ENCODE assay signal across 15 cellular contexts in genomic region chr3:172654470-172654869, GRCh38. TPM values are rescaled to one million over a fixed set of nuclear protein-coding genes. Genes with fewer than 3 reads are reported as not detected.
DNase-seq lines count a peak whose midpoint lies in the region; ATAC-seq and TF ChIP-seq lines count a peak whose summit lies in the region.
"Had no signal": no experiment of that assay in that cellular context is flagged by ENCODE, and none has a peak within 500 bp of the region (broad histone marks: within the 10 kb centered on the region; RNA-seq: fewer than 3 reads in every experiment).

No MANE protein-coding gene starts in this region.

- TF ChIP-seq RAD21 in Ishikawa (IDR thresholded peaks at IDR 0.05; ENCODE audit: low read depth), result no peak

- H3K36me3 Mint-ChIP-seq in natural killer cell (no peaks in the 10 kb centered on the region), immature natural killer cell (peaks cover 3 to 16% (median 12%) of the 10 kb centered on the region in 3 donors)
- H3K36me3 Mint-ChIP-seq in natural killer cell treated with Interleukin-12 subunit alpha and Interleukin-12 subunit beta and Interleukin-15 and Interleukin-18, amount 100 ng/mL, for 72 hours, result no peaks in the 10 kb centered on the region
- no peaks in the 10 kb centered on the region for H3K36me3 Mint-ChIP-seq in activated T-helper 2 cell treated with anti-CD3 and anti-CD28 coated beads, Interferon-gamma antibody, Interleukin-2, Interleukin-4, amounts not matched to agents 10 μg/mL and 5 μg/mL and 100 μg/mL, durations not matched to agents 14 hours and 24 hours and 36 hours (ENCODE audit: low read depth)
- no peaks in the 10 kb centered on the region for H3K36me3 Mint-ChIP-seq in effector memory CD8-positive, alpha-beta T cell (ENCODE audit: insufficient read depth)
- no peaks in the 10 kb centered on the region for H3K36me3 Mint-ChIP-seq in activated CD4-positive, alpha-beta memory T cell treated with anti-CD3 and anti-CD28 coated beads for 36 hours
- H3K36me3 Mint-ChIP-seq: CD8-positive, alpha-beta memory T cell; IgD-negative memory B cell had no signal

- peak overlapping the region in 1 of 2 donors; percentile 50 for H3K27ac Mint-ChIP-seq in natural killer cell
- peak overlapping the region in 1 of 2 donors; percentile 30 for H3K27ac Mint-ChIP-seq in natural killer cell treated with Interleukin-12 subunit alpha and Interleukin-12 subunit beta and Interleukin-15 and Interleukin-18, amount 100 ng/mL, for 72 hours
- H3K27ac Mint-ChIP-seq in immature natural killer cell, result peak overlapping the region in 4 of 6 donors; percentile 15 to 76 (median 32)
- H3K27ac Mint-ChIP-seq in activated T-helper 2 cell treated with anti-CD3 and anti-CD28 coated beads, Interferon-gamma antibody, Interleukin-2, Interleukin-4, amounts not matched to agents 10 μg/mL and 5 μg/mL and 100 μg/mL, durations not matched to agents 14 hours and 24 hours and 36 hours, result no peak overlapping the region
- H3K27ac Mint-ChIP-seq in effector memory CD8-positive, alpha-beta T cell, result no peak overlapping the region
- H3K27ac Mint-ChIP-seq in activated CD4-positive, alpha-beta memory T cell treated with anti-CD3 and anti-CD28 coated beads for 36 hours, result no peak overlapping the region
- H3K27ac Mint-ChIP-seq: CD8-positive, alpha-beta memory T cell; IgD-negative memory B cell had no signal

- CTCF ChIA-PET in activated CD4-positive, alpha-beta memory T cell treated with anti-CD3 and anti-CD28 coated beads for 36 hours (lab: Charles Lee), result interaction anchor here (1.6 kb wide), 1 partner anchor 14 kb away, joined by 8 read pairs; no protein-coding TSS in a partner anchor

- ATAC-seq in natural killer cell, result no peak
- no peak for ATAC-seq in natural killer cell treated with Interleukin-12 subunit alpha and Interleukin-12 subunit beta and Interleukin-15 and Interleukin-18, amount 100 ng/mL, for 72 hours
- no peak for ATAC-seq in effector memory CD8-positive, alpha-beta T cell (replicated peaks)
- ATAC-seq: HCT116 had no signal

- TF ChIP-seq CTCF in natural killer cell (IDR thresholded peaks at IDR 0.05), result no peak

- no peak for TF ChIP-seq EP300 in Ishikawa (IDR thresholded peaks at IDR 0.05; ENCODE audit: borderline replicate concordance)

- peaks cover 0 to 2% of the 10 kb centered on the region in 2 donors for H3K9me3 Mint-ChIP-seq in natural killer cell
- H3K9me3 Mint-ChIP-seq in natural killer cell treated with Interleukin-12 subunit alpha and Interleukin-12 subunit beta and Interleukin-15 and Interleukin-18, amount 100 ng/mL, for 72 hours, result no peaks in the 10 kb centered on the region
- H3K9me3 Mint-ChIP-seq in immature natural killer cell, result no peaks in the 10 kb centered on the region
- H3K9me3 Mint-ChIP-seq in activated T-helper 2 cell treated with anti-CD3 and anti-CD28 coated beads, Interferon-gamma antibody, Interleukin-2, Interleukin-4, amounts not matched to agents 10 μg/mL and 5 μg/mL and 100 μg/mL, durations not matched to agents 14 hours and 24 hours and 36 hours, result no peaks in the 10 kb centered on the region
- no peaks in the 10 kb centered on the region for H3K9me3 Mint-ChIP-seq in effector memory CD8-positive, alpha-beta T cell
- H3K9me3 Mint-ChIP-seq in activated CD4-positive, alpha-beta memory T cell treated with anti-CD3 and anti-CD28 coated beads for 36 hours, result no peaks in the 10 kb centered on the region
- H3K9me3 Mint-ChIP-seq: CD8-positive, alpha-beta memory T cell; IgD-negative memory B cell had no signal

- H3K4me1 Mint-ChIP-seq in natural killer cell, result peaks cover 32 to 39% of the 10 kb centered on the region in 2 donors
- H3K4me1 Mint-ChIP-seq in natural killer cell treated with Interleukin-12 subunit alpha and Interleukin-12 subunit beta and Interleukin-15 and Interleukin-18, amount 100 ng/mL, for 72 hours (ENCODE audit: low read depth in 2 of 2), result peaks cover 23 to 26% of the 10 kb centered on the region in 2 donors
- H3K4me1 Mint-ChIP-seq in immature natural killer cell, result peaks cover 28 to 31% of the 10 kb centered on the region in 2 donors
- H3K4me1 Mint-ChIP-seq in activated T-helper 2 cell treated with anti-CD3 and anti-CD28 coated beads, Interferon-gamma antibody, Interleukin-2, Interleukin-4, amounts not matched to agents 10 μg/mL and 5 μg/mL and 100 μg/mL, durations not matched to agents 14 hours and 24 hours and 36 hours (ENCODE audit: low read depth), result no peaks in the 10 kb centered on the region
- peaks cover 3 to 5% of the 10 kb centered on the region in 2 donors for H3K4me1 Mint-ChIP-seq in effector memory CD8-positive, alpha-beta T cell (ENCODE audit: low read depth in 2 of 2)
- H3K4me1 Mint-ChIP-seq in activated CD4-positive, alpha-beta memory T cell treated with anti-CD3 and anti-CD28 coated beads for 36 hours (ENCODE audit: low read depth), result no peaks in the 10 kb centered on the region

- H3K27me3 Mint-ChIP-seq in natural killer cell (ENCODE audit: low read depth in 2 of 2) (no peaks in the 10 kb centered on the region), immature natural killer cell (ENCODE audit: low read depth in 3 of 3) (no peaks in the 10 kb centered on the region)
- no peaks in the 10 kb centered on the region for H3K27me3 Mint-ChIP-seq in natural killer cell treated with Interleukin-12 subunit alpha and Interleukin-12 subunit beta and Interleukin-15 and Interleukin-18, amount 100 ng/mL, for 72 hours
- H3K27me3 Mint-ChIP-seq in activated T-helper 2 cell treated with anti-CD3 and anti-CD28 coated beads, Interferon-gamma antibody, Interleukin-2, Interleukin-4, amounts not matched to agents 10 μg/mL and 5 μg/mL and 100 μg/mL, durations not matched to agents 14 hours and 24 hours and 36 hours (ENCODE audit: low read depth), result no peaks in the 10 kb centered on the region
- H3K27me3 Mint-ChIP-seq in effector memory CD8-positive, alpha-beta T cell, result no peaks in the 10 kb centered on the region
- no peaks in the 10 kb centered on the region for H3K27me3 Mint-ChIP-seq in activated CD4-positive, alpha-beta memory T cell treated with anti-CD3 and anti-CD28 coated beads for 36 hours
- H3K27me3 Mint-ChIP-seq: CD8-positive, alpha-beta memory T cell; IgD-negative memory B cell had no signal

- DNase-seq in natural killer cell (no peak), immature natural killer cell (no peak)
- no peak for DNase-seq in natural killer cell treated with Interleukin-12 subunit alpha and Interleukin-12 subunit beta and Interleukin-15 and Interleukin-18, amount 100 ng/mL, for 72 hours (ENCODE audit: low spot score)
- DNase-seq in activated T-helper 2 cell treated with anti-CD3 and anti-CD28 coated beads, Interferon-gamma antibody, Interleukin-2, Interleukin-4, amounts not matched to agents 10 μg/mL and 5 μg/mL and 100 μg/mL, durations not matched to agents 14 hours and 24 hours and 36 hours (ENCODE audit: low spot score), result no peak
- no peak for DNase-seq in effector memory CD8-positive, alpha-beta T cell
- DNase-seq in activated CD4-positive, alpha-beta memory T cell treated with anti-CD3 and anti-CD28 coated beads for 36 hours, result no peak
- DNase-seq: 8988T; AML-193; Caco-2; CD8-positive, alpha-beta memory T cell; DND-41; GDM1 had no signal

- POLR2A ChIA-PET in activated CD4-positive, alpha-beta memory T cell treated with anti-CD3 and anti-CD28 coated beads for 36 hours (lab: Charles Lee), result no interaction called here

- H3K4me3 Mint-ChIP-seq in natural killer cell (peak overlapping the region; percentile 18), immature natural killer cell (peak overlapping the region in 2 of 5 donors; percentile 30 to 46)
- no peak overlapping the region for H3K4me3 Mint-ChIP-seq in natural killer cell treated with Interleukin-12 subunit alpha and Interleukin-12 subunit beta and Interleukin-15 and Interleukin-18, amount 100 ng/mL, for 72 hours
- H3K4me3 Mint-ChIP-seq in activated T-helper 2 cell treated with anti-CD3 and anti-CD28 coated beads, Interferon-gamma antibody, Interleukin-2, Interleukin-4, amounts not matched to agents 10 μg/mL and 5 μg/mL and 100 μg/mL, durations not matched to agents 14 hours and 24 hours and 36 hours (ENCODE audit: low read depth), result no peak overlapping the region
- H3K4me3 Mint-ChIP-seq in effector memory CD8-positive, alpha-beta T cell, result no peak overlapping the region
- no peak overlapping the region for H3K4me3 Mint-ChIP-seq in activated CD4-positive, alpha-beta memory T cell treated with anti-CD3 and anti-CD28 coated beads for 36 hours
- H3K4me3 Mint-ChIP-seq: CD8-positive, alpha-beta memory T cell; IgD-negative memory B cell had no signal

- intact Hi-C loops in natural killer cell (cut with micrococcal nuclease), result no loop called here
- intact Hi-C loops in activated T-helper 2 cell treated with anti-CD3 and anti-CD28 coated beads, Interferon-gamma antibody, Interleukin-2, Interleukin-4, amounts not matched to agents 10 μg/mL and 5 μg/mL and 100 μg/mL, durations not matched to agents 14 hours and 24 hours and 36 hours (cut with micrococcal nuclease), result no loop called here
- intact Hi-C loops in activated CD4-positive, alpha-beta memory T cell treated with anti-CD3 and anti-CD28 coated beads for 36 hours (cut with micrococcal nuclease), result no loop called here

TF ChIP-seq in Ishikawa, 13 proteins besides CTCF, POLR2A, EP300 and RAD21:
- 0 out of 2 replicates have a peak, but pooled peaks have one; percentile 15 for TF ChIP-seq CREB1 (IDR thresholded peaks at IDR 0.05; ENCODE audit: low read depth)
- TF ChIP-seq YY1 (IDR thresholded peaks at IDR 0.05; ENCODE audit: low read depth), result no peak
TF ChIP-seq in Ishikawa: peak in this region for 1.

RNA-seq across cellular contexts. Expression of gene NCEH1, which starts 56.4 kb away (rescaled TPM):
- total RNA-seq in natural killer cell, result 1 to 10 TPM; 3.5 to 6.8 (median 5.3) TPM
- 10 to 100 TPM; 18.5 to 18.6 TPM for total RNA-seq in natural killer cell treated with Interleukin-12 subunit alpha and Interleukin-12 subunit beta and Interleukin-15 and Interleukin-18, amount 100 ng/mL, for 72 hours
- 1 to 10 TPM; 3.0 to 7.1 (median 4.5) TPM for polyA plus RNA-seq in immature natural killer cell
- 9.6 and 10.0 TPM in 2 replicates for total RNA-seq in activated T-helper 2 cell treated with anti-CD3 and anti-CD28 coated beads, Interferon-gamma antibody, Interleukin-2, Interleukin-4, amounts not matched to agents 10 μg/mL and 5 μg/mL and 100 μg/mL, durations not matched to agents 14 hours and 24 hours and 36 hours
- total RNA-seq in activated CD4-positive, alpha-beta memory T cell treated with anti-CD3 and anti-CD28 coated beads for 36 hours, result 1 to 10 TPM; 4.6 to 5.2 TPM

Comparison
In these comparisons a context has a peak if more than half of its experiments do, and no peak if none do; other contexts are left out.
1. H3K27ac Mint-ChIP-seq: peak in immature natural killer cell (4 of 6); none in activated T-helper 2 cell treated with anti-CD3 and anti-CD28 coated beads, Interferon-gamma antibody, Interleukin-2, Interleukin-4, amounts not matched to agents 10 μg/mL and 5 μg/mL and 100 μg/mL, durations not matched to agents 14 hours and 24 hours and 36 hours (single experiment), effector memory CD8-positive, alpha-beta T cell (0 of 2) and activated CD4-positive, alpha-beta memory T cell treated with anti-CD3 and anti-CD28 coated beads for 36 hours (single experiment).